8 cellular contexts compared by ENCODE assay signal in the genomic region with DNA sequence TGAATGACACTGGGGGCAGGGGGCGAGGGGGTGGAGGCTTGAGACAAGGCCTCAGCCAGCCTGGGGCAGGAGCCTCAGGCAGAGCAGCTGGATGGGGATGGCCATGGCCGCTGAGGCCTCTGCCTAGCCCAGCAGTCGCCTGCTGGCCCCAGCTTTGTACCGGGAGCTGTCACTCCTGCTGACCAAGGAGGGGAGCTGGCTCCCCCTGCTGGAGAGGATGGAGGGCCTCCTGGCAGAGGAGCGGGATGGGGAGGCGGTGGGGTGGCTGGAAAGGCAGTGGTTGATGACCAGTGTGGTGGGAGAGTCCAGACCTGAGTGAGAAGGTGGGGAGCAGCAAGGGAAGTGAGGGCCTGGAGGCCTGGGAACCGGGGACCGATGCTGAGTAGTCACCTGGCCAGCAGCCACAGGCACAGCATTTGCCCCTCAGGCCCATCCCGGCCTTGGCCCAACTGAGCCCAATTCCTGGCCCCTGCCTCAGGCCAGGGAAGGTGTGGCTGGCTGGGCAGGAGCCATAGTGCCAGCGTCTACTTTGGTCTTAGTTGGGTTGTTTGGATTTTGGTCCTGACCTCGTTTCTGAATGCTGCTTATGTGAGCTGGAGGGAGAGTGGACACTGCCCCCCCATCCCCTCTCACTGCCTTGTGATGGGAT. TPM values are rescaled to one million over a fixed set of nuclear protein-coding genes. Genes with fewer than 3 reads are reported as not detected.
A peak's percentile ranks its signal among the peaks of the same experiment; 100 is the strongest.
DNase-seq lines count a peak whose midpoint lies in the region; ATAC-seq and TF ChIP-seq lines count a peak whose summit lies in the region.

No MANE protein-coding gene starts in this region.

- H3K4me3 Mint-ChIP-seq in activated CD8-positive, alpha-beta T cell treated with anti-CD3 and anti-CD28 coated beads for 36 hours = no peak overlapping the region

- H3K4me1 Mint-ChIP-seq in activated CD8-positive, alpha-beta T cell treated with anti-CD3 and anti-CD28 coated beads for 36 hours (ENCODE audit: low read depth) = peaks cover 4% of the 10 kb centered on the region

- H3K27ac ChIP-seq in lung (ENCODE audit: low read depth in 1 of 2, low read length in 1 of 2) = peak overlapping the region in 1 of 2 donors; percentile 15

- peak; percentile 69 for ATAC-seq in activated CD8-positive, alpha-beta T cell treated with anti-CD3 and anti-CD28 coated beads for 36 hours
- ATAC-seq in lung (ENCODE audit: insufficient read depth, low FRiP score) (peak; percentile 42), HG03025 (IDR thresholded peaks at IDR 0.05; ENCODE audit: low FRiP score, unreplicated experiment) (no peak)

- CTCF ChIA-PET in activated CD8-positive, alpha-beta T cell treated with anti-CD3 and anti-CD28 coated beads for 36 hours (lab: Charles Lee) = interaction anchor here (0.7 to 4.4 kb wide), 20 partner anchors 10 to 219 kb away, joined by 3 to 63 read pairs (median 5); no protein-coding TSS in a partner anchor

- peak; percentile 72 for TF ChIP-seq CTCF in activated CD8-positive, alpha-beta T cell treated with anti-CD3 and anti-CD28 coated beads for 36 hours (IDR thresholded peaks at IDR 0.05)
- peak; percentile 71 for TF ChIP-seq CTCF in lung (IDR thresholded peaks at IDR 0.05; ENCODE audit: control extremely low read depth, extremely low read depth)

- POLR2A ChIA-PET in activated CD8-positive, alpha-beta T cell treated with anti-CD3 and anti-CD28 coated beads for 36 hours (lab: Charles Lee) = interaction anchor here (0.8 kb wide), 1 partner anchor 17 kb away, joined by 3 read pairs; no protein-coding TSS in a partner anchor

- H3K9me3 ChIP-seq in lung (ENCODE audit: control insufficient read depth in 2 of 2, insufficient read depth in 1 of 2, low read length in 1 of 2) = no peaks in the 10 kb centered on the region

- peaks cover 11% of the 10 kb centered on the region for H3K36me3 Mint-ChIP-seq in activated CD8-positive, alpha-beta T cell treated with anti-CD3 and anti-CD28 coated beads for 36 hours (ENCODE audit: low read depth)

- no peaks in the 10 kb centered on the region for H3K27me3 Mint-ChIP-seq in activated CD8-positive, alpha-beta T cell treated with anti-CD3 and anti-CD28 coated beads for 36 hours

- no peaks in the 10 kb centered on the region for H3K27me3 ChIP-seq in lung (ENCODE audit: control insufficient read depth, insufficient read depth)

- WGBS in lung, 2 donors = 53 to 64% methylated on average over 11 of the region's 11 CpGs

- DNase-seq in DMS153 treated with DMSO at 0.1 percent for 48 hours (lab: John Stamatoyannopoulos, UW; ENCODE audit: unreplicated experiment) (peak; percentile 45), DMS153 (lab: John Stamatoyannopoulos, UW) (no peak), NCI-H1105 (lab: John Stamatoyannopoulos, UW) (peak; percentile 43), ecto neural progenitor cell (ENCODE audit: low spot score) (peak; percentile 84), lung (ENCODE audit: low spot score) (peak; percentile 77)
- DNase-seq in activated CD8-positive, alpha-beta T cell treated with anti-CD3 and anti-CD28 coated beads for 36 hours = peak; percentile 73
- DNase-seq in stimulated activated CD8-positive, alpha-beta memory T cell treated with anti-CD3 and anti-CD28 coated beads, Interleukin-12 subunit alpha, Interleukin-12 subunit beta, amount 100 ng/mL, for 1 hour (ENCODE audit: low read depth) = peak; percentile 40

- H3K27ac Mint-ChIP-seq in activated CD8-positive, alpha-beta T cell treated with anti-CD3 and anti-CD28 coated beads for 36 hours = peak overlapping the region; percentile 5

- H3K9me3 Mint-ChIP-seq in activated CD8-positive, alpha-beta T cell treated with anti-CD3 and anti-CD28 coated beads for 36 hours = no peaks in the 10 kb centered on the region

- no peak overlapping the region for H3K4me3 ChIP-seq in lung

- H3K4me1 ChIP-seq in lung (ENCODE audit: control insufficient read depth in 2 of 2, insufficient read depth in 2 of 2, low read length in 2 of 2) = no peaks in the 10 kb centered on the region

- H3K36me3 ChIP-seq in lung (ENCODE audit: control insufficient read depth in 2 of 2, insufficient read depth in 2 of 2, low read length in 2 of 2) = peaks cover 0 to 57% of the 10 kb centered on the region in 2 donors

- intact Hi-C loops in activated CD8-positive, alpha-beta T cell treated with anti-CD3 and anti-CD28 coated beads for 36 hours (cut with micrococcal nuclease) = no loop called here

RNA-seq across cellular contexts. Expression of gene SUSD2, which starts 6.0 kb away (rescaled TPM):
- total RNA-seq in activated CD8-positive, alpha-beta T cell treated with anti-CD3 and anti-CD28 coated beads for 36 hours = under 1 TPM; 0.65 to 0.95 TPM
- total RNA-seq in lung = 10 to 100 TPM; 15.9 to 82.6 TPM
- 100 to 1,000 TPM in 1 of 2 donors, 10 to 100 TPM in 1; 16.8 to 192 TPM for polyA plus RNA-seq in lung

Comparison
In these comparisons a context has a peak if more than half of its experiments do, and no peak if none do; other contexts are left out.
1. RNA of gene SUSD2, which starts 6.0 kb away (total RNA-seq): 15.9 to 82.6 TPM in lung; 0.65 to 0.95 TPM in activated CD8-positive, alpha-beta T cell treated with anti-CD3 and anti-CD28 coated beads for 36 hours; every median in the first group is over 4 times any median in the second.